In genomic region chr17:65559802-65560627, GRCh38 we compare ENCODE assay signal across 8 cellular contexts. TPM values are rescaled to one million over a fixed set of nuclear protein-coding genes. Genes with fewer than 3 reads are reported as not detected.
A peak's percentile ranks its signal among the peaks of the same experiment; 100 is the strongest.
DNase-seq lines count a peak whose midpoint lies in the region; ATAC-seq and TF ChIP-seq lines count a peak whose summit lies in the region.

No MANE protein-coding gene starts in this region.

- peak overlapping the region; percentile 59 to 86 for H3K4me3 Mint-ChIP-seq in CD14-positive monocyte

- intact Hi-C loops in CD14-positive monocyte (cut with micrococcal nuclease): no loop called here
- intact Hi-C loops in left ventricle myocardium superior (cut with micrococcal nuclease): no loop called here
- intact Hi-C loops in gastrocnemius medialis (cut with DNase I; ENCODE audit: low total_unique reads): loop anchor here (2.0 to 10.0 kb wide), 8 partner anchors 153 to 1487 kb away; partner anchors contain the start of genes CEP95, DDX5 and GNA13

- in situ Hi-C loops in gastrocnemius medialis (cut with MboI; ENCODE audit: low sequenced_read_pairs in 4 of 4): loop anchor here (5.0 to 25.0 kb wide), 6 partner anchors 103 to 598 kb away; no protein-coding TSS in a partner anchor

- peaks cover 0 to 5% of the 10 kb centered on the region in 2 donors for H3K36me3 Mint-ChIP-seq in CD14-positive monocyte

- ATAC-seq in left ventricle myocardium superior (peak; percentile 30), gastrocnemius medialis (peak in 1 of 2 donors; percentile 10), GM18909 (IDR thresholded peaks at IDR 0.05; ENCODE audit: poor library complexity, unreplicated experiment) (no peak), GM18858 (IDR thresholded peaks at IDR 0.05; ENCODE audit: unreplicated experiment) (no peak)

- H3K27me3 Mint-ChIP-seq in CD14-positive monocyte (ENCODE audit: low read depth in 3 of 3): peaks cover 18 to 36% (median 31%) of the 10 kb centered on the region in 3 donors

- no peaks in the 10 kb centered on the region for H3K27me3 ChIP-seq in gastrocnemius medialis

- peaks cover 44 to 55% of the 10 kb centered on the region in 2 donors for H3K4me1 ChIP-seq in gastrocnemius medialis

- no peaks in the 10 kb centered on the region for H3K9me3 ChIP-seq in gastrocnemius medialis

- H3K4me1 Mint-ChIP-seq in CD14-positive monocyte: peaks cover 9% of the 10 kb centered on the region

- TF ChIP-seq POLR2A in gastrocnemius medialis (IDR thresholded peaks at IDR 0.05): peak; percentile 64 to 78

- TF ChIP-seq CTCF in CD14-positive monocyte (IDR thresholded peaks at IDR 0.05) (no peak), LNCaP clone FGC (IDR thresholded peaks at IDR 0.05; ENCODE audit: control insufficient read depth, extremely low read depth, insufficient read depth) (no peak), gastrocnemius medialis (IDR thresholded peaks at IDR 0.05 in 4 of 5, conservative IDR thresholded peaks at IDR 0.05 in 1 of 5) (no peak)

- H3K9me3 Mint-ChIP-seq in CD14-positive monocyte: peaks cover 3 to 14% (median 9%) of the 10 kb centered on the region in 7 donors

- H3K4me3 ChIP-seq in LNCaP clone FGC (ENCODE audit: low read depth, low read length): peak overlapping the region; percentile 73
- peak overlapping the region in 2 of 4 donors; percentile 72 to 99 for H3K4me3 ChIP-seq in gastrocnemius medialis

- H3K27ac ChIP-seq in gastrocnemius medialis: no peak overlapping the region

- DNase-seq in CD14-positive monocyte (ENCODE audit: low spot score): no peak
- no peak for DNase-seq in LNCaP clone FGC (ENCODE audit: low read depth)
- peak; percentile 18 for DNase-seq in activated effector memory CD4-positive, alpha-beta T cell treated with Interleukin-2 at 50 U/mL for 16 hours
- peak; percentile 66 for DNase-seq in left ventricle myocardium superior
- DNase-seq in gastrocnemius medialis: peak in 1 of 2 donors; percentile 51
- no peak for DNase-seq in GOT3 (lab: John Stamatoyannopoulos, UW)

- H3K36me3 ChIP-seq in gastrocnemius medialis: no peaks in the 10 kb centered on the region

- H3K27ac Mint-ChIP-seq in CD14-positive monocyte: no peak overlapping the region

RNA-seq across cellular contexts. Expression of gene AXIN2, which starts 1.4 kb away (rescaled TPM):
- under 1 TPM in 1 of 2 donors, not detected in 1; 0.10 TPM for polyA plus RNA-seq in CD14-positive monocyte
- total RNA-seq in left ventricle myocardium superior (17.2 TPM), gastrocnemius medialis (10 to 100 TPM in 3 of 4 donors, 1 to 10 TPM in 1; 9.9 to 27.2 (median 17.9) TPM)

Comparison
In these comparisons a context has a peak if more than half of its experiments do, and no peak if none do; other contexts are left out.
1. DNase-seq: peak in activated effector memory CD4-positive, alpha-beta T cell treated with Interleukin-2 at 50 U/mL for 16 hours (single experiment) and left ventricle myocardium superior (single experiment); none in CD14-positive monocyte (single experiment), LNCaP clone FGC (single experiment) and GOT3 (single experiment).